Comparison of ENCODE assay signal across 8 cellular contexts in the genomic region with DNA sequence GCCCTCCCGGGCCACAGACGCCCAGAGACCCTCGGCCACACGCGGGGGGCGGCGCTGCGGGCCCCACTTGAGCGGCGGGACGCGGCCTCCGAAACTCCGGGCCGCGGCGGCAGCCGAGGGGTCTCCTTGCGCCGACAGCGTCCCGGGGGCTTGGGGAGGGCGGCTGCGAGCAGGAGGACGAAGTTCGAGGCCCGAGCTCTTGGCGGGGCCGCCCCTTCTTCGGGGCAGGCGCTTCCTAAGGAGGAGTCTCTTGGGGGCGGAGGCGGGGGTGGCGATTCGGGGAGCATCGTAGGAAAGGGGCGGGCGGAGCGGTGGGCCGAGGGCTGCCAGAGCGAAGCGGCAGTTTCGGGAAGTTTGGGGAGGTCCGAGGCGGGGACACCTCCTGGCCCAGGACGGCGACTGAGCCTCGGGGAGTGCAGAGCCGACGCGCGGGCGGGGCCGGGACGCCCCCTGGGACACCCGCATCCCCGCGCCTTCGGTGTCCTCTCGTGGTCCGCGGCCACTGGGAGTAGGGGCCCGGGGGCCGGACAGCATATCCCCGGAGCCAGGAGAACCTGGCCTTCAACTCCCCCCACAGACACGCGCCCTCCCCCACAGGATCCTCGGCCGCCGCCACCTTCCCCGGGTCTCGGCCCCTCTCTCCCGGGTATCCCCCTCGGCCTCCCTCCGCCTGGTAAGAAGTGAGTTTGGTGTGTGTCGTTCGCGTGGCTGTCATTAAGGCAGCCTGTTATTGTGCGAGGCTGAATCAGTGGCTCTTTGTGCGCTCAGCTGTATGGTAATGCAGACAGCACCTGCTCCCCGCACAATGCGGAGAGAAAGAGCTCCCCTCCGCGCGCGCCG. TPM values are rescaled to one million over a fixed set of nuclear protein-coding genes. Genes with fewer than 3 reads are reported as not detected.
DNase-seq lines count a peak whose midpoint lies in the region; ATAC-seq, FAIRE-seq and TF ChIP-seq lines count a peak whose summit lies in the region.

No MANE protein-coding gene starts in this region.

- peak overlapping the region; percentile 85 for H3K4me2 ChIP-seq in smooth muscle cell

- peak; percentile 35 for ATAC-seq in SK-N-SH treated with all-trans-retinoic acid at 6 μM for 48 hours
- peak; percentile 62 for ATAC-seq in central memory CD8-positive, alpha-beta T cell (replicated peaks; ENCODE audit: extremely low read depth, poor library complexity, severe bottlenecking)

- peaks cover 79% of the 10 kb centered on the region for H3K27me3 ChIP-seq in kidney epithelial cell (ENCODE audit: control insufficient read depth, insufficient read depth, low read length)
- H3K27me3 ChIP-seq in smooth muscle cell (ENCODE audit: low read depth) = peaks cover 97% of the 10 kb centered on the region

- peak overlapping the region; percentile 72; the same call in 1 of the 2 replicates for H3K4me3 ChIP-seq in LNCaP clone FGC (ENCODE audit: low read depth, low read length)
- peak overlapping the region; percentile 15 for H3K4me3 ChIP-seq in kidney epithelial cell (ENCODE audit: low read depth, low read length)
- H3K4me3 ChIP-seq in smooth muscle cell = peak overlapping the region; percentile 58

- peaks cover 9% of the 10 kb centered on the region for H3K36me3 Mint-ChIP-seq in central memory CD8-positive, alpha-beta T cell (ENCODE audit: insufficient read depth)

- no peak overlapping the region for H3K27ac ChIP-seq in smooth muscle cell (ENCODE audit: low read depth)

- no peak for TF ChIP-seq POLR2A in GM12892 (IDR thresholded peaks at IDR 0.05; ENCODE audit: low read depth, low read length)

- no peaks in the 10 kb centered on the region for H3K9me3 ChIP-seq in smooth muscle cell (replicated peaks; ENCODE audit: low read depth)

- H3K4me1 ChIP-seq in smooth muscle cell (ENCODE audit: low read depth) = peaks cover 67% of the 10 kb centered on the region

- no peaks in the 10 kb centered on the region for H3K9me3 Mint-ChIP-seq in central memory CD8-positive, alpha-beta T cell

- peaks cover 52% of the 10 kb centered on the region for H3K4me1 Mint-ChIP-seq in central memory CD8-positive, alpha-beta T cell

- H3F3A ChIP-seq in smooth muscle cell (ENCODE audit: low read depth) = no peaks in the 10 kb centered on the region

- WGBS in smooth muscle cell (ENCODE audit: low lambda C conversion rate) = under 1% methylated on average over 42 of the region's 87 CpGs

- H3K9ac ChIP-seq in smooth muscle cell (ENCODE audit: low read depth) = no peak overlapping the region

- H2AFZ ChIP-seq in smooth muscle cell (ENCODE audit: low read depth) = no peak overlapping the region

- FAIRE-seq in GM12892 (lab: Jason Lieb, UNC) = peak; percentile 14

- H3K4me3 Mint-ChIP-seq in central memory CD8-positive, alpha-beta T cell = peak overlapping the region; percentile 81

- no peaks in the 10 kb centered on the region for H3K36me3 ChIP-seq in kidney epithelial cell (ENCODE audit: control insufficient read depth, insufficient read depth, low read length)
- no peaks in the 10 kb centered on the region for H3K36me3 ChIP-seq in smooth muscle cell (ENCODE audit: low read depth)

- peaks cover 59% of the 10 kb centered on the region for H3K27me3 Mint-ChIP-seq in central memory CD8-positive, alpha-beta T cell

- DNase-seq in GM12892 (ENCODE audit: insufficient read length) = no peak
- DNase-seq in LNCaP clone FGC (ENCODE audit: low read depth) = no peak
- DNase-seq in central memory CD8-positive, alpha-beta T cell (ENCODE audit: low spot score in 2 of 2) = no peak
- no peak for DNase-seq in kidney epithelial cell (ENCODE audit: low read depth)
- DNase-seq in smooth muscle cell (lab: John Stamatoyannopoulos, UW; ENCODE audit: unreplicated experiment) = no peak
- DNase-seq in AG08396 (ENCODE audit: low spot score) = no peak
- DNase-seq in NCI-H1048 (lab: John Stamatoyannopoulos, UW) = no peak

- H3K27ac Mint-ChIP-seq in central memory CD8-positive, alpha-beta T cell (ENCODE audit: low read depth) = no peak overlapping the region

- TF ChIP-seq CTCF in LNCaP clone FGC (IDR thresholded peaks at IDR 0.05; ENCODE audit: control insufficient read depth, extremely low read depth, insufficient read depth) (no peak), kidney epithelial cell (IDR thresholded peaks at IDR 0.05; ENCODE audit: insufficient read depth, low read length, poor library complexity, severe bottlenecking) (no peak), smooth muscle cell (IDR thresholded peaks at IDR 0.05; ENCODE audit: borderline replicate concordance, insufficient read depth, poor library complexity, severe bottlenecking) (no peak)

- no peaks in the 10 kb centered on the region for H4K20me1 ChIP-seq in smooth muscle cell (ENCODE audit: low read depth)

- no peaks in the 10 kb centered on the region for H3K79me2 ChIP-seq in smooth muscle cell (ENCODE audit: low read depth)

TF ChIP-seq in SK-N-SH treated with all-trans-retinoic acid at 6 μM for 48 hours, 23 proteins besides CTCF, POLR2A, EP300 and RAD21 (continues in another document):
- no peak for TF ChIP-seq OSR1 (CRISPR knock-in tag; IDR thresholded peaks at IDR 0.05)
- TF ChIP-seq ZNF565 (CRISPR knock-in tag; conservative IDR thresholded peaks at IDR 0.05; ENCODE audit: low read depth) = no peak
- TF ChIP-seq CSDC2 (CRISPR knock-in tag; IDR thresholded peaks at IDR 0.05) = no peak
- TF ChIP-seq TSHZ2 (CRISPR knock-in tag; IDR thresholded peaks at IDR 0.05) = no peak
- TF ChIP-seq ESRRG (CRISPR knock-in tag; IDR thresholded peaks at IDR 0.05) = no peak
- TF ChIP-seq TOX (CRISPR knock-in tag; IDR thresholded peaks at IDR 0.05; ENCODE audit: borderline replicate concordance) = no peak
- TF ChIP-seq POU6F1 (CRISPR knock-in tag; IDR thresholded peaks at IDR 0.05; ENCODE audit: borderline replicate concordance, low read depth) = no peak
- TF ChIP-seq ZNF8 (CRISPR knock-in tag; IDR thresholded peaks at IDR 0.05) = no peak
- TF ChIP-seq PPARA (CRISPR knock-in tag; IDR thresholded peaks at IDR 0.05; ENCODE audit: borderline replicate concordance) = no peak
- no peak for TF ChIP-seq ZNF70 (CRISPR knock-in tag; IDR thresholded peaks at IDR 0.05)
- TF ChIP-seq ZC3H10 (CRISPR knock-in tag; IDR thresholded peaks at IDR 0.05) = no peak
- TF ChIP-seq ISL1 (CRISPR knock-in tag; IDR thresholded peaks at IDR 0.05) = no peak
- TF ChIP-seq SNAI2 (CRISPR knock-in tag; IDR thresholded peaks at IDR 0.05) = no peak
- no peak for TF ChIP-seq ARNTL (CRISPR knock-in tag; IDR thresholded peaks at IDR 0.05; ENCODE audit: borderline replicate concordance, low read depth)
- no peak for TF ChIP-seq GLIS3 (CRISPR knock-in tag; IDR thresholded peaks at IDR 0.05)
- TF ChIP-seq, protein P1, sequence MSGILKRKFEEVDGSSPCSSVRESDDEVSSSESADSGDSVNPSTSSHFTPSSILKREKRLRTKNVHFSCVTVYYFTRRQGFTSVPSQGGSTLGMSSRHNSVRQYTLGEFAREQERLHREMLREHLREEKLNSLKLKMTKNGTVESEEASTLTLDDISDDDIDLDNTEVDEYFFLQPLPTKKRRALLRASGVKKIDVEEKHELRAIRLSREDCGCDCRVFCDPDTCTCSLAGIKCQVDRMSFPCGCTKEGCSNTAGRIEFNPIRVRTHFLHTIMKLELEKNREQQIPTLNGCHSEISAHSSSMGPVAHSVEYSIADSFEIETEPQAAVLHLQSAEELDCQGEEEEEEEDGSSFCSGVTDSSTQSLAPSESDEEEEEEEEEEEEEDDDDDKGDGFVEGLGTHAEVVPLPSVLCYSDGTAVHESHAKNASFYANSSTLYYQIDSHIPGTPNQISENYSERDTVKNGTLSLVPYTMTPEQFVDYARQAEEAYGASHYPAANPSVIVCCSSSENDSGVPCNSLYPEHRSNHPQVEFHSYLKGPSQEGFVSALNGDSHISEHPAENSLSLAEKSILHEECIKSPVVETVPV (CRISPR knock-in tag; IDR thresholded peaks at IDR 0.05) = no peak

RNA-seq across cellular contexts. Expression of gene DLL1, which starts 0.6 kb away (rescaled TPM):
- 0.17 TPM for polyA plus RNA-seq in GM12892 (2012; ENCODE audit: missing spikeins)
- total RNA-seq in kidney epithelial cell = 3.8 and 4.2 TPM in 2 replicates
- total RNA-seq in smooth muscle cell = 0.27 and 0.36 TPM in 2 replicates
- polyA plus RNA-seq in smooth muscle cell = 0.70 and 0.99 TPM in 2 replicates

RNA-seq across cellular contexts. Expression of gene FAM120B, which starts 15.1 kb away (rescaled TPM):
- polyA plus RNA-seq in GM12892 (2012; ENCODE audit: missing spikeins) = 13.7 TPM
- total RNA-seq in kidney epithelial cell = 12.4 and 15.8 TPM in 2 replicates
- 17.8 and 22.8 TPM in 2 replicates for total RNA-seq in smooth muscle cell
- polyA plus RNA-seq in smooth muscle cell = 22.2 and 26.3 TPM in 2 replicates

Comparison
In these comparisons a context has a peak if more than half of its experiments do, and no peak if none do; other contexts are left out.
1. H3K4me3 ChIP-seq: peak in every context shown above with its lines; median percentile 72 in LNCaP clone FGC; 58 in smooth muscle cell; 15 in kidney epithelial cell.